20 cellular contexts compared by ENCODE assay signal in genomic region chr6:113171882-113172281, GRCh38.
DNase-seq lines count a peak whose midpoint lies in the region; ATAC-seq and TF ChIP-seq lines count a peak whose summit lies in the region.
"Had no signal": no experiment of that assay in that cellular context is flagged by ENCODE, and none has a peak within 500 bp of the region (broad histone marks: within the 10 kb centered on the region; RNA-seq: fewer than 3 reads in every experiment).

No MANE protein-coding gene starts in this region.

- H3K4me1 ChIP-seq in right atrium auricular region: peaks cover 0 to 18% of the 10 kb centered on the region in 2 donors
- H3K4me1 ChIP-seq in left ventricle myocardium inferior: peaks cover 24% of the 10 kb centered on the region
- H3K4me1 ChIP-seq in esophagus squamous epithelium: no peaks in the 10 kb centered on the region
- H3K4me1 ChIP-seq: BLaER1, Caco-2 had no signal

- DNase-seq in Right ventricle myocardium inferior (ENCODE audit: missing footprints): no peak
- DNase-seq in right atrium auricular region (ENCODE audit: low spot score): no peak
- DNase-seq in NCI-H774 (lab: John Stamatoyannopoulos, UW): peak; percentile 22
- DNase-seq in left ventricle myocardium inferior: no peak
- no peak for DNase-seq in esophagus squamous epithelium (lab: John Stamatoyannopoulos, UW)
- DNase-seq in RPMI8226: no peak
- DNase-seq: ACHN; activated CD4-positive, alpha-beta memory T cell treated with anti-CD3 and anti-CD28 coated beads for 36 hours; activated naive CD8-positive, alpha-beta T cell treated with anti-CD3 and anti-CD28 coated beads for 36 hours; Caco-2; Karpas-422; NCI-H524 treated with DMSO at 0.1 percent for 48 hours; stimulated activated CD4-positive, alpha-beta T cell treated with anti-CD3 and anti-CD28 coated beads, Interleukin-1b, Interleukin-23, amount 100 ng/mL, for 48 hours had no signal

- H3K4me3 ChIP-seq in right atrium auricular region (no peak overlapping the region), left ventricle myocardium inferior (no peak overlapping the region), esophagus squamous epithelium (no peak overlapping the region)
- H3K4me3 ChIP-seq: ascending aorta, BLaER1, heart left ventricle had no signal

- TF ChIP-seq CTCF in right atrium auricular region (IDR thresholded peaks at IDR 0.05) (no peak), left ventricle myocardium inferior (IDR thresholded peaks at IDR 0.05; ENCODE audit: borderline replicate concordance) (no peak), esophagus squamous epithelium (IDR thresholded peaks at IDR 0.05) (no peak)

- H3K36me3 ChIP-seq in right atrium auricular region (no peaks in the 10 kb centered on the region), left ventricle myocardium inferior (no peaks in the 10 kb centered on the region), esophagus squamous epithelium (no peaks in the 10 kb centered on the region)
- H3K36me3 ChIP-seq: ascending aorta, BLaER1, heart left ventricle had no signal

- TF ChIP-seq POLR2A in esophagus squamous epithelium (IDR thresholded peaks at IDR 0.05): no peak

- ATAC-seq in Right ventricle myocardium inferior (peak; percentile 43), HG02623 (IDR thresholded peaks at IDR 0.05; ENCODE audit: unreplicated experiment) (no peak)
- ATAC-seq: HCT116 had no signal

- H3K27me3 ChIP-seq in right atrium auricular region (no peaks in the 10 kb centered on the region), left ventricle myocardium inferior (ENCODE audit: low read depth) (no peaks in the 10 kb centered on the region), esophagus squamous epithelium (no peaks in the 10 kb centered on the region)
- H3K27me3 ChIP-seq: ascending aorta, BLaER1, heart left ventricle had no signal

- H3K27ac ChIP-seq in right atrium auricular region: peak overlapping the region in 1 of 2 donors; percentile 86
- peak overlapping the region; percentile 71 for H3K27ac ChIP-seq in left ventricle myocardium inferior (replicated peaks)
- H3K27ac ChIP-seq in esophagus squamous epithelium: no peak overlapping the region
- H3K27ac ChIP-seq: ascending aorta, BLaER1, epithelial cell of prostate, HL-60 had no signal

- intact Hi-C loops in Right ventricle myocardium inferior (cut with DNase I): loop anchor here (10.0 kb wide), 1 partner anchor 683 kb away; the partner anchor contains the start of gene MARCKS
- intact Hi-C loops in left ventricle myocardium inferior (cut with micrococcal nuclease): no loop called here
- intact Hi-C loops in esophagus squamous epithelium (cut with DNase I): no loop called here

- 72 to 80% methylated on average over 3 of the region's 3 CpGs for WGBS in esophagus squamous epithelium, 2 donors

- H3K9me3 ChIP-seq in right atrium auricular region: no peaks in the 10 kb centered on the region
- H3K9me3 ChIP-seq in left ventricle myocardium inferior (replicated peaks): peaks cover 9% of the 10 kb centered on the region
- no peaks in the 10 kb centered on the region for H3K9me3 ChIP-seq in esophagus squamous epithelium
- H3K9me3 ChIP-seq: ascending aorta had no signal
